Comparison of ENCODE assay signal across 12 cellular contexts in the genomic region with DNA sequence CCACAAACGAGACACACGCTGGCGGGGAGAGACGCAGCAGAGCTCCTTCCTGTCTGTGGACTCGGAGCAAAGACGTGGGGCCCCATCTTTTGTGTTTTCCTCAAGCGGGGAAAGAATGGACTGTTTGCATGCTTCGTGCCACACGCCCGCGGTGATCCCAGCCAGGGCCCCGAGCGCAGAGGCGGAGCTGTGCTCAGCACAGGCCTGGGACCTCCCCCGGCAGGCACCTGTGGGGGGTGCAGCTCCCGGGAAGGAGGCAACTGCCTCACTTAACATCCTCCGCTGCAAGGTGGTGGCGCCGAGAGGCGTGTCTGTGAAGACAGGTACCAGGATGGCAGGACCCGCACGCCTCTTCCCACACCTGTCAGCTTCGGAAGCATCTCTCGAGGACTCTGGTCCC. TPM values are rescaled to one million over a fixed set of nuclear protein-coding genes. Genes with fewer than 3 reads are reported as not detected.
DNase-seq lines count a peak whose midpoint lies in the region; ATAC-seq and TF ChIP-seq lines count a peak whose summit lies in the region.
"Had no signal": no experiment of that assay in that cellular context is flagged by ENCODE, and none has a peak within 500 bp of the region (broad histone marks: within the 10 kb centered on the region; RNA-seq: fewer than 3 reads in every experiment).

No MANE protein-coding gene starts in this region.

- H3K36me3 ChIP-seq in lower lobe of right lung: no peaks in the 10 kb centered on the region

- H3K9me3 ChIP-seq in lower lobe of right lung: no peaks in the 10 kb centered on the region

- intact Hi-C loops in lower lobe of right lung (cut with DNase I) (no loop called here), lower leg skin (cut with DNase I; ENCODE audit: low total_unique reads) (no loop called here)

- DNase-seq in DMS53 (lab: John Stamatoyannopoulos, UW) (peak; percentile 17), DMS53 treated with DMSO at 0.1 percent for 48 hours (lab: John Stamatoyannopoulos, UW; ENCODE audit: unreplicated experiment) (no peak), lower lobe of right lung (no peak), NCI-H128 (lab: John Stamatoyannopoulos, UW; ENCODE audit: unreplicated experiment) (no peak), NCI-H1105 treated with DMSO at 0.1 percent for 48 hours (lab: John Stamatoyannopoulos, UW) (no peak), lower leg skin (ENCODE audit: low spot score in 2 of 2) (no peak)
- DNase-seq in activated T-helper 1 cell treated with anti-CD3 and anti-CD28 coated beads, Interleukin-2, amount 50 U/mL, for 16 hours (ENCODE audit: low read depth in 1 of 2, low spot score in 1 of 2): peak; percentile 14 to 23
- DNase-seq in stimulated activated naive CD4-positive, alpha-beta T cell (lab: John Stamatoyannopoulos, UW): peak; percentile 20 to 56 (median 38)
- DNase-seq: erythroblast, NCI-H2081 treated with DMSO at 0.1 percent for 48 hours had no signal

- H3K4me3 ChIP-seq in lower lobe of right lung: no peak overlapping the region
- H3K4me3 ChIP-seq in lower leg skin (ENCODE audit: low read depth, poor library complexity, severe bottlenecking): no peak overlapping the region

- ATAC-seq in lower lobe of right lung: peak; percentile 34 to 52

- WGBS in lower leg skin, 2 donors: 12 to 14% methylated on average over 9 to 23 of the region's 24 CpGs

- no peak for TF ChIP-seq CTCF in lower lobe of right lung (IDR thresholded peaks at IDR 0.05)
- no peak for TF ChIP-seq CTCF in lower leg skin (IDR thresholded peaks at IDR 0.05)

- peaks cover 5% of the 10 kb centered on the region for H3K4me1 ChIP-seq in lower lobe of right lung

- H3K27ac ChIP-seq in lower lobe of right lung: no peak overlapping the region
- H3K27ac ChIP-seq: 22Rv1 had no signal

- peaks cover 37% of the 10 kb centered on the region for H3K27me3 ChIP-seq in lower lobe of right lung (ENCODE audit: low read depth)

- TF ChIP-seq POLR2A in lower leg skin (IDR thresholded peaks at IDR 0.05): no peak

RNA-seq across cellular contexts. Expression of gene TRARG1, which starts 19.2 kb away (rescaled TPM):
- total RNA-seq in lower lobe of right lung (not detected), lower leg skin (1 to 10 TPM in 3 of 4 donors, under 1 TPM in 1; 0.78 to 5.4 (median 3.2) TPM)
- total RNA-seq: activated CD8-positive, alpha-beta memory T cell treated with anti-CD3 and anti-CD28 coated beads for 36 hours had no signal

RNA-seq across cellular contexts. Expression of gene BHLHA9, which starts 28.4 kb away (rescaled TPM):
- total RNA-seq in lower lobe of right lung: not detected
- not detected for total RNA-seq in lower leg skin
- total RNA-seq: activated CD8-positive, alpha-beta memory T cell treated with anti-CD3 and anti-CD28 coated beads for 36 hours had no signal

Comparison
In these comparisons a context has a peak if more than half of its experiments do, and no peak if none do; other contexts are left out.
1. DNase-seq: peak in DMS53 (single experiment), activated T-helper 1 cell treated with anti-CD3 and anti-CD28 coated beads, Interleukin-2, amount 50 U/mL, for 16 hours (2 of 2) and stimulated activated naive CD4-positive, alpha-beta T cell (6 of 6); none in DMS53 treated with DMSO at 0.1 percent for 48 hours (single experiment), lower lobe of right lung (single experiment), NCI-H128 (single experiment), NCI-H1105 treated with DMSO at 0.1 percent for 48 hours (single experiment) and lower leg skin (0 of 2).